In genomic region chr17:41777157-41777578, GRCh38 we compare ENCODE assay signal across 1 cellular context.
TF ChIP-seq lines count a peak whose summit lies in the region.

No MANE protein-coding gene starts in this region.

TF ChIP-seq in GM23338, 12 proteins besides CTCF, POLR2A, EP300 and RAD21 (continued from another document):
- no peak for TF ChIP-seq ZNF462 (CRISPR knock-in tag; IDR thresholded peaks at IDR 0.05)
- TF ChIP-seq POLR2AphosphoS5 (IDR thresholded peaks at IDR 0.05; ENCODE audit: low read depth), result no peak
- TF ChIP-seq ETS1 (IDR thresholded peaks at IDR 0.05), result no peak
- TF ChIP-seq ZNF114 (CRISPR knock-in tag; IDR thresholded peaks at IDR 0.05), result no peak
- no peak for TF ChIP-seq NANOG (IDR thresholded peaks at IDR 0.05; ENCODE audit: borderline replicate concordance)
- TF ChIP-seq STAT1 (IDR thresholded peaks at IDR 0.05; ENCODE audit: unreplicated experiment), result no peak
- TF ChIP-seq CREB1 (CRISPR knock-in tag; IDR thresholded peaks at IDR 0.05; ENCODE audit: low read depth), result no peak
- no peak for TF ChIP-seq JUNB (IDR thresholded peaks at IDR 0.05; ENCODE audit: unreplicated experiment)
- no peak for TF ChIP-seq REST (IDR thresholded peaks at IDR 0.05; ENCODE audit: unreplicated experiment)
